Comparison of ENCODE assay signal across 22 cellular contexts in genomic region chr4:3336389-3337356, GRCh38. TPM values are rescaled to one million over a fixed set of nuclear protein-coding genes. Genes with fewer than 3 reads are reported as not detected.
A peak's percentile ranks its signal among the peaks of the same experiment; 100 is the strongest.
DNase-seq lines count a peak whose midpoint lies in the region; ATAC-seq and TF ChIP-seq lines count a peak whose summit lies in the region.
"Had no signal": no experiment of that assay in that cellular context is flagged by ENCODE, and none has a peak within 500 bp of the region (broad histone marks: within the 10 kb centered on the region; RNA-seq: fewer than 3 reads in every experiment).

No MANE protein-coding gene starts in this region.

- peak overlapping the region; percentile 56; the same call in 1 of the 2 replicates for H3K9ac ChIP-seq in BLaER1

- H3K4me2 ChIP-seq in BLaER1: peak overlapping the region; percentile 84
- H3K4me2 ChIP-seq: GM23338 had no signal

- TF ChIP-seq POLR2A in gastroesophageal sphincter (IDR thresholded peaks at IDR 0.05): no peak

- H3K27me3 ChIP-seq in BLaER1 (no peaks in the 10 kb centered on the region), gastroesophageal sphincter (no peaks in the 10 kb centered on the region)

- no peak for TF ChIP-seq EP300 in gastroesophageal sphincter (IDR thresholded peaks at IDR 0.05)

- TF ChIP-seq CTCF in HEK293 (tag by site-specific recombination; IDR thresholded peaks at IDR 0.05) (no peak), astrocyte of the spinal cord (IDR thresholded peaks at IDR 0.05; ENCODE audit: low read depth, low read length) (no peak), gastroesophageal sphincter (IDR thresholded peaks at IDR 0.05) (no peak)

- H3K9me3 ChIP-seq in BLaER1 (no peaks in the 10 kb centered on the region), HEK293 (ENCODE audit: control insufficient read depth, insufficient read depth, low read depth, low read length) (no peaks in the 10 kb centered on the region), gastroesophageal sphincter (no peaks in the 10 kb centered on the region)
- H3K9me3 ChIP-seq: HAP-1 had no signal

- H3K36me3 ChIP-seq in BLaER1: peaks cover 36% of the 10 kb centered on the region
- no peaks in the 10 kb centered on the region for H3K36me3 ChIP-seq in HEK293 (ENCODE audit: control insufficient read depth in 2 of 2, insufficient read depth in 1 of 2, low read length in 2 of 2)
- no peaks in the 10 kb centered on the region for H3K36me3 ChIP-seq in gastroesophageal sphincter
- H3K36me3 ChIP-seq: HAP-1 had no signal

- H3K4me3 ChIP-seq in BLaER1 (no peak overlapping the region), HEK293 (ENCODE audit: low read depth, low read length) (no peak overlapping the region), astrocyte of the spinal cord (ENCODE audit: low read depth, low read length) (no peak overlapping the region), gastroesophageal sphincter (no peak overlapping the region)
- H3K4me3 ChIP-seq: GM23338, HAP-1 had no signal

- WGBS in gastroesophageal sphincter (ENCODE audit: low coverage in 1 of 2), 2 donors: 79 to 87% methylated on average over 13 of the region's 14 CpGs

- peak overlapping the region; percentile 65; the same call in 1 of the 2 replicates for H3K27ac ChIP-seq in BLaER1
- no peak overlapping the region for H3K27ac ChIP-seq in HEK293 (ENCODE audit: extremely low read depth, low read depth, low read length)
- H3K27ac ChIP-seq in gastroesophageal sphincter: no peak overlapping the region
- H3K27ac ChIP-seq: HL-60 had no signal

- H4K20me1 ChIP-seq in BLaER1: peaks cover 94% of the 10 kb centered on the region

- in situ Hi-C loops in astrocyte of the spinal cord (cut with HindIII; ENCODE audit: low sequenced_read_pairs): no loop called here

- CTCF ChIA-PET in HEK293 (lab: Yijun Ruan, JAX): no interaction called here

- DNase-seq in astrocyte of the spinal cord (ENCODE audit: low read depth, low spot score): peak; percentile 30
- DNase-seq in activated T-cell treated with anti-CD3 and anti-CD28 coated beads, Interleukin-2, amount 50 U/mL, for 1 hour: no peak
- no peak for DNase-seq in COR-L47 (lab: John Stamatoyannopoulos, UW)
- no peak for DNase-seq in activated effector memory CD4-positive, alpha-beta T cell treated with anti-CD3 and anti-CD28 coated beads, Interleukin-2, amount 50 U/mL, for 16 hours
- DNase-seq: ACHN; C1 segment of cervical spinal cord; CD8-positive, alpha-beta T cell; KG1; NCI-H1092 treated with DMSO at 0.1 percent for 48 hours; NCI-H1436 treated with DMSO at 0.1 percent for 48 hours; NCI-H1930; NCI-H2227 treated with DMSO at 0.1 percent for 48 hours; NCI-H510A; NCI-H748 treated with DMSO at 0.1 percent for 48 hours had no signal

- peaks cover 83% of the 10 kb centered on the region for H3K4me1 ChIP-seq in BLaER1
- no peaks in the 10 kb centered on the region for H3K4me1 ChIP-seq in HEK293 (ENCODE audit: control insufficient read depth, insufficient read depth, low read length)
- peaks cover 0 to 38% (median 0%) of the 10 kb centered on the region in 3 donors for H3K4me1 ChIP-seq in gastroesophageal sphincter
- H3K4me1 ChIP-seq: HAP-1 had no signal

- POLR2A ChIA-PET in HEK293 (lab: Yijun Ruan, JAX): no interaction called here

- ATAC-seq in gastroesophageal sphincter: peak; percentile 8
- ATAC-seq: CD8-positive, alpha-beta T cell; GM23338; HepG2; Panc1 had no signal

TF ChIP-seq in HEK293, 187 proteins besides CTCF, POLR2A, EP300 and RAD21:
- TF ChIP-seq PRDM10 (tag by site-specific recombination; IDR thresholded peaks at IDR 0.05) (peak; percentile 24; the same call in 1 of the 2 replicates), ZNF654 (tag by site-specific recombination; IDR thresholded peaks at IDR 0.05; ENCODE audit: low read depth) (no peak)

RNA-seq across cellular contexts. Expression of gene RGS12, which starts 43.9 kb away (rescaled TPM):
- 10 to 100 TPM; 24.1 to 32.7 (median 29.1) TPM for total RNA-seq in gastroesophageal sphincter
